10 cellular contexts compared by ENCODE assay signal in the genomic region with DNA sequence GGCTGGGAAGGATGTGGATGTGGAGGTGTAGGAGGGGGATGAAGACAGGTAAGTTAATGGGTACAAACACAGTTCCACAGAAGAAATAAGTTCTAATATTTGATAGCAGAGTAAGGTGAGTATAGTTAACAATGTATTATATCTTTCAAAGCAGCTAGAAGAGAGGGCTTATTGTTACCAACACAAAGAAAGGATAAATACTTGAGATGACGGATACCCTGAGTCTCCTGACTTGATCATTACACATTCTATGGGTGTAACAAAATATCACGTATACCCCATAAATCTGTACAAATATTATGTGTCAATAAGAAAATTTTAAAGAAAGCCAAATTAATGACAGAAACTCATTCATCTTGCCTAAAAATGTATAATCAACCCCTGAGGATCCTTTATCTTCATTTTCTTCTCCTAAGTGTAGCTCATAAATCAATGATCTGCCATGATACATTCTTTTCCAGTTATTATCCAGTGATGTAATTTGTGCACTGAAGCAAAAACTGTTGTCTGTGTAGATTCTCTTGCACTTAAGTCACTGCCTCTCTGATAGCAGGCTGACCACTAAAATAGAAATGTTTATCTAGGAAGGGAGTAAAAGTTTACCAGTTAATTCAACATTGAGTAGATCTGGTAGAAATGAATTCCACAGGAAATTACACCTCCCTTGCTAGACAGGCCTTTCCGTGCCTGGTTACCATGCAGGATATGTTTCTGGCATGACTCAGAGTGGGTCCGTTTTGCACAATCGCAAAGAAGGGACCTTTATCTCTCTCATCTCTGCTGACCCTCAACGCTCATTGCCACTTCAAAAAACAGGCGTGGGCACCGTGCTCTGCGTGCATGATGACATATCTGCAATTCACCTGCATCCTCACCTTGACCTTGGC.
A peak's percentile ranks its signal among the peaks of the same experiment; 100 is the strongest.
DNase-seq lines count a peak whose midpoint lies in the region; ATAC-seq, FAIRE-seq and TF ChIP-seq lines count a peak whose summit lies in the region.
"Had no signal": no experiment of that assay in that cellular context is flagged by ENCODE, and none has a peak within 500 bp of the region (broad histone marks: within the 10 kb centered on the region; RNA-seq: fewer than 3 reads in every experiment).

No MANE protein-coding gene starts in this region.

- H3K4me3 Mint-ChIP-seq in T-cell, result no peak overlapping the region

- no peaks in the 10 kb centered on the region for H3K9me1 ChIP-seq in keratinocyte (ENCODE audit: control insufficient read depth, extremely low read depth, insufficient read depth, low read length)

- DNase-seq in A673 (ENCODE audit: low spot score) (peak; percentile 85), HEK293T (ENCODE audit: extremely low spot score) (peak; percentile 9), adipocyte (ENCODE audit: low read depth) (peak; percentile 90), keratinocyte (ENCODE audit: low read depth, low spot score) (peak; percentile 79), hypothalamus (lab: John Stamatoyannopoulos, UW) (no peak), T-cell (no peak)
- no peak for DNase-seq in central memory CD4-positive, alpha-beta T cell
- DNase-seq: SJCRH30, uterus had no signal

- H3K27me3 ChIP-seq in A673 (replicated peaks; ENCODE audit: insufficient read depth, low read depth, low read length, poor library complexity) (no peaks in the 10 kb centered on the region), adipocyte (replicated peaks; ENCODE audit: control insufficient read depth, insufficient read depth, low read length) (no peaks in the 10 kb centered on the region), keratinocyte (ENCODE audit: control insufficient read depth, extremely low read depth, insufficient read depth, low read length) (no peaks in the 10 kb centered on the region)
- H3K27me3 ChIP-seq: SJCRH30, uterus had no signal

- H3K27ac Mint-ChIP-seq in T-cell, result no peak overlapping the region

- H3K4me2 ChIP-seq in keratinocyte (ENCODE audit: control insufficient read depth, extremely low read depth, insufficient read depth, low read depth, low read length), result peak overlapping the region; percentile 17

- no TSS peak for BruUV-seq in A673 (replicated peaks; lab: Mats Ljungman, UMichigan)

- FAIRE-seq in keratinocyte (lab: Jason Lieb, UNC), result peak; percentile 71

- dilution Hi-C loops in keratinocyte (cut with MboI; ENCODE audit: extremely low pct_ligation_motif_present, low sequenced_read_pairs), result no loop called here

- intact Hi-C loops in A673 (cut with micrococcal nuclease; ENCODE audit: unreplicated experiment), result no loop called here

- H3K27me3 Mint-ChIP-seq in T-cell, result peaks cover 6 to 14% of the 10 kb centered on the region in 2 donors

- no peaks in the 10 kb centered on the region for H4K20me1 ChIP-seq in keratinocyte (ENCODE audit: control insufficient read depth, extremely low read depth, insufficient read depth, low read length)

- H3K9me3 Mint-ChIP-seq in T-cell, result no peaks in the 10 kb centered on the region

- CTCF ChIA-PET in A673 (lab: Charles Lee) (no interaction called here), HEK293T (lab: Yijun Ruan, JAX) (interaction anchor here (1.0 kb wide), 1 partner anchor 38 kb away, joined by 3 read pairs; no protein-coding TSS in a partner anchor), T-cell (lab: Charles Lee) (no interaction called here)

- H3K4me1 ChIP-seq in A673 (ENCODE audit: insufficient read depth, low read length, poor library complexity, severe bottlenecking) (peaks cover 21% of the 10 kb centered on the region), adipocyte (ENCODE audit: control insufficient read depth, insufficient read depth, low read length) (peaks cover 24% of the 10 kb centered on the region), keratinocyte (ENCODE audit: control insufficient read depth, extremely low read depth, insufficient read depth, low read length) (peaks cover 52% of the 10 kb centered on the region)
- H3K4me1 ChIP-seq: SJCRH30, uterus had no signal

- no peak for TF ChIP-seq CTCF in A673 (conservative IDR thresholded peaks at IDR 0.05; ENCODE audit: low read depth, low read length)
- no peak for TF ChIP-seq CTCF in keratinocyte (optimal IDR thresholded peaks at IDR 0.05 in 1 of 3, IDR thresholded peaks at IDR 0.05 in 1 of 3, conservative IDR thresholded peaks at IDR 0.05 in 1 of 3; ENCODE audit: extremely low read depth in 1 of 3, insufficient read depth in 2 of 3, low read length in 3 of 3)

- no peak overlapping the region for H3K4me3 ChIP-seq in A673 (ENCODE audit: low read depth, low read length, poor library complexity, severe bottlenecking)
- H3K4me3 ChIP-seq in adipocyte (ENCODE audit: low read length), result no peak overlapping the region
- no peak overlapping the region for H3K4me3 ChIP-seq in keratinocyte (ENCODE audit: control insufficient read depth in 2 of 3, extremely low read depth in 1 of 3, insufficient read depth in 2 of 3, low read depth in 1 of 3, low read length in 3 of 3)
- H3K4me3 ChIP-seq: SJCRH30, uterus had no signal

- H3K9ac ChIP-seq in adipocyte (ENCODE audit: low read length) (no peak overlapping the region), keratinocyte (ENCODE audit: control insufficient read depth, extremely low read depth, insufficient read depth, low read length) (no peak overlapping the region)

- no peaks in the 10 kb centered on the region for H3K4me1 Mint-ChIP-seq in T-cell

- H3K27ac ChIP-seq in A673 (ENCODE audit: low read depth, low read length, poor library complexity, severe bottlenecking), result peak overlapping the region; percentile 28
- H3K27ac ChIP-seq in keratinocyte (ENCODE audit: control insufficient read depth, insufficient read depth, low read length), result peak overlapping the region; percentile 32
- H3K27ac ChIP-seq: SJCRH30, uterus had no signal

- ATAC-seq in GM19328 (IDR thresholded peaks at IDR 0.05; ENCODE audit: unreplicated experiment), result no peak
- no peak for ATAC-seq in T-cell (replicated peaks in 1 of 4)

- H3K9me3 ChIP-seq in A673 (ENCODE audit: low read depth, low read length, poor library complexity, severe bottlenecking) (no peaks in the 10 kb centered on the region), adipocyte (ENCODE audit: control insufficient read depth, low read length) (no peaks in the 10 kb centered on the region), keratinocyte (ENCODE audit: control insufficient read depth, low read depth, low read length) (no peaks in the 10 kb centered on the region)
- H3K9me3 ChIP-seq: SJCRH30, uterus had no signal

- H2AFZ ChIP-seq in keratinocyte (ENCODE audit: control insufficient read depth, low read length), result peak overlapping the region; percentile 45

- no peaks in the 10 kb centered on the region for H3K79me2 ChIP-seq in keratinocyte (ENCODE audit: control insufficient read depth, insufficient read depth, low read length)

- POLR2A ChIA-PET in A673 (lab: Charles Lee; ENCODE audit: low non-redundant PET) (no interaction called here), HEK293T (lab: Yijun Ruan, JAX) (no interaction called here), T-cell (lab: Charles Lee) (no interaction called here)

- H3K36me3 ChIP-seq in A673 (ENCODE audit: insufficient read depth, low read length, poor library complexity, severe bottlenecking), result no peaks in the 10 kb centered on the region
- no peaks in the 10 kb centered on the region for H3K36me3 ChIP-seq in adipocyte (ENCODE audit: control insufficient read depth, insufficient read depth, low read length, severe bottlenecking)
- no peaks in the 10 kb centered on the region for H3K36me3 ChIP-seq in keratinocyte (ENCODE audit: control insufficient read depth in 2 of 2, extremely low read depth in 1 of 2, insufficient read depth in 2 of 2, low read length in 2 of 2)
- H3K36me3 ChIP-seq: SJCRH30, uterus had no signal

- H3K36me3 Mint-ChIP-seq in T-cell, result no peaks in the 10 kb centered on the region

TF ChIP-seq in HEK293T, 16 proteins besides CTCF, POLR2A, EP300 and RAD21:
- TF ChIP-seq FOXM1 (IDR thresholded peaks at IDR 0.05; ENCODE audit: borderline replicate concordance) (no peak), L3MBTL2 (conservative IDR thresholded peaks at IDR 0.05) (no peak), BHLHE40 (IDR thresholded peaks at IDR 0.05; ENCODE audit: borderline replicate concordance) (no peak), FOXK2 (IDR thresholded peaks at IDR 0.05) (no peak)
- TF ChIP-seq, protein P1, sequence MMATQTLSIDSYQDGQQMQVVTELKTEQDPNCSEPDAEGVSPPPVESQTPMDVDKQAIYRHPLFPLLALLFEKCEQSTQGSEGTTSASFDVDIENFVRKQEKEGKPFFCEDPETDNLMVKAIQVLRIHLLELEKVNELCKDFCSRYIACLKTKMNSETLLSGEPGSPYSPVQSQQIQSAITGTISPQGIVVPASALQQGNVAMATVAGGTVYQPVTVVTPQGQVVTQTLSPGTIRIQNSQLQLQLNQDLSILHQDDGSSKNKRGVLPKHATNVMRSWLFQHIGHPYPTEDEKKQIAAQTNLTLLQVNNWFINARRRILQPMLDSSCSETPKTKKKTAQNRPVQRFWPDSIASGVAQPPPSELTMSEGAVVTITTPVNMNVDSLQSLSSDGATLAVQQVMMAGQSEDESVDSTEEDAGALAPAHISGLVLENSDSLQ (IDR thresholded peaks at IDR 0.05), result no peak
TF ChIP-seq in HEK293T: peak in this region for 0.

Comparison
In these comparisons a context has a peak if more than half of its experiments do, and no peak if none do; other contexts are left out.
1. DNase-seq: peak in A673 (single experiment), HEK293T (single experiment), adipocyte (single experiment) and keratinocyte (single experiment); none in hypothalamus (0 of 51), T-cell (0 of 34) and central memory CD4-positive, alpha-beta T cell (single experiment).